In genomic region chr2:68252407-68253210, GRCh38 we compare ENCODE assay signal across 1 cellular context.
TF ChIP-seq lines count a peak whose summit lies in the region.

TSS of gene PPP3R1 (minus strand) at chr2:68252532. CDS start at chr2:68252127, 405 bp downstream.

TF ChIP-seq in HepG2, 621 proteins besides CTCF, POLR2A, EP300 and RAD21 (continued from another document):
- TF ChIP-seq HINFP (CRISPR knock-in tag; IDR thresholded peaks at IDR 0.05; ENCODE audit: low read depth) (peak; percentile 98), TFE3 (CRISPR knock-in tag; IDR thresholded peaks at IDR 0.05) (peak; percentile 95), HMGXB3 (CRISPR knock-in tag; IDR thresholded peaks at IDR 0.05; ENCODE audit: borderline replicate concordance) (no peak; the same call in 1 of the 2 replicates), ZNF512B (CRISPR knock-in tag; IDR thresholded peaks at IDR 0.05; ENCODE audit: borderline replicate concordance) (peak; percentile 55; the same call in 1 of the 2 replicates), ZNF143 (CRISPR knock-in tag; IDR thresholded peaks at IDR 0.05) (peak; percentile 26; the same call in 1 of the 2 replicates), ZNF17 (CRISPR knock-in tag; IDR thresholded peaks at IDR 0.05) (no peak), POLR2AphosphoS5 (IDR thresholded peaks at IDR 0.05; ENCODE audit: low read depth, low read length) (peak; percentile 95), ZIK1 (CRISPR knock-in tag; IDR thresholded peaks at IDR 0.05; ENCODE audit: borderline replicate concordance, low read depth) (0 out of 2 replicates have a peak, but pooled peaks have one; percentile 48), TFDP2 (CRISPR knock-in tag; IDR thresholded peaks at IDR 0.05) (peak; percentile 93), KLF6 (CRISPR knock-in tag; IDR thresholded peaks at IDR 0.05) (peak; percentile 85), ZNF670 (CRISPR knock-in tag; IDR thresholded peaks at IDR 0.05; ENCODE audit: borderline replicate concordance) (peak; percentile 97), HNRNPUL1 (IDR thresholded peaks at IDR 0.05; ENCODE audit: low read depth, low read length) (no peak), ZNF451 (CRISPR knock-in tag; IDR thresholded peaks at IDR 0.05) (peak; percentile 84; the same call in 1 of the 2 replicates), THAP7 (CRISPR knock-in tag; IDR thresholded peaks at IDR 0.05) (no peak), MAFG (CRISPR knock-in tag; IDR thresholded peaks at IDR 0.05) (no peak), TGIF2 (CRISPR knock-in tag; IDR thresholded peaks at IDR 0.05) (peak; percentile 82), ZNF598 (CRISPR knock-in tag; IDR thresholded peaks at IDR 0.05; ENCODE audit: borderline replicate concordance) (peak; percentile 92), ZNF772 (CRISPR knock-in tag; IDR thresholded peaks at IDR 0.05) (peak; percentile 94), SOX13 (IDR thresholded peaks at IDR 0.05) (no peak), SOX13 (CRISPR knock-in tag; conservative IDR thresholded peaks at IDR 0.05 in 1 of 2, IDR thresholded peaks at IDR 0.05 in 1 of 2) (peak in 1 of 2 experiments; percentile 50; a peak in 1 of 4 replicates), RXRB (CRISPR knock-in tag; IDR thresholded peaks at IDR 0.05; ENCODE audit: borderline replicate concordance) (peak; percentile 52), IKZF1 (IDR thresholded peaks at IDR 0.05) (no peak), POLR2AphosphoS2 (IDR thresholded peaks at IDR 0.05; ENCODE audit: low read depth, low read length) (peak; percentile 89; the same call in 1 of the 2 replicates), SMAD1 (CRISPR knock-in tag; IDR thresholded peaks at IDR 0.05; ENCODE audit: borderline replicate concordance, low read depth) (peak; percentile 85; the same call in 1 of the 2 replicates), ZNF225 (CRISPR knock-in tag; IDR thresholded peaks at IDR 0.05) (peak; percentile 84), ZNF720 (CRISPR knock-in tag; IDR thresholded peaks at IDR 0.05) (no peak), TBX2 (CRISPR knock-in tag; IDR thresholded peaks at IDR 0.05; ENCODE audit: borderline replicate concordance) (peak; percentile 87), RBFOX2 (IDR thresholded peaks at IDR 0.05; ENCODE audit: low read depth, low read length) (peak; percentile 87), DNMT3B (CRISPR knock-in tag; conservative IDR thresholded peaks at IDR 0.05) (peak; percentile 87), RFXAP (CRISPR knock-in tag; IDR thresholded peaks at IDR 0.05; ENCODE audit: borderline replicate concordance) (peak; percentile 54; the same call in 1 of the 2 replicates), ZNF10 (CRISPR knock-in tag; IDR thresholded peaks at IDR 0.05; ENCODE audit: borderline replicate concordance, low read depth) (no peak)
